Comparison of ENCODE assay signal across 8 cellular contexts in genomic region chr1:148318123-148318899, GRCh38.
DNase-seq lines count a peak whose midpoint lies in the region; ATAC-seq and TF ChIP-seq lines count a peak whose summit lies in the region.

No MANE protein-coding gene starts in this region.

- no peak overlapping the region for H3K27ac Mint-ChIP-seq in Calu3 (ENCODE audit: unreplicated experiment)

- CTCF ChIA-PET in Calu3 (lab: Charles Lee): no interaction called here

- BruUV-seq in Calu3 (replicated peaks; lab: Mats Ljungman, UMichigan): no TSS peak

- ATAC-seq in HG03520 (IDR thresholded peaks at IDR 0.05; ENCODE audit: unreplicated experiment): peak; percentile 44

- intact Hi-C loops in Calu3 (cut with micrococcal nuclease; ENCODE audit: unreplicated experiment): no loop called here

- H3K9me3 Mint-ChIP-seq in Calu3 (ENCODE audit: low read depth, unreplicated experiment): peaks cover 6% of the 10 kb centered on the region

- peak; percentile 51 for DNase-seq in GM12864 (ENCODE audit: low read depth)
- peak; percentile 19 for DNase-seq in activated CD8-positive, alpha-beta memory T cell treated with anti-CD3 and anti-CD28 coated beads, Interleukin-2, amount 50 U/mL, for 24 hours (ENCODE audit: extremely low read depth)
- peak; percentile 36 for DNase-seq in fibroblast of pulmonary artery (ENCODE audit: low read depth)
- peak; percentile 49 to 59 (median 59) for DNase-seq in stimulated activated CD4-positive, alpha-beta T cell treated with anti-CD3 and anti-CD28 coated beads, Interleukin-12 subunit alpha, Interleukin-12 subunit beta, amount 100 ng/mL, for 48 hours (ENCODE audit: low read depth in 2 of 3, low spot score in 1 of 3)
- DNase-seq in Calu3: no peak
- no peak for DNase-seq in DMS53 treated with DMSO at 0.1 percent for 48 hours (lab: John Stamatoyannopoulos, UW; ENCODE audit: unreplicated experiment)
- no peak for DNase-seq in HuH-7.5 (ENCODE audit: low spot score)

- H3K4me1 Mint-ChIP-seq in Calu3 (ENCODE audit: low read depth, unreplicated experiment): no peaks in the 10 kb centered on the region

- peaks cover 49% of the 10 kb centered on the region for H3K27me3 Mint-ChIP-seq in Calu3 (ENCODE audit: unreplicated experiment)

- peak overlapping the region; percentile 48 for H3K4me3 ChIP-seq in GM12864 (ENCODE audit: low read depth, low read length)
- peak overlapping the region; percentile 36 for H3K4me3 ChIP-seq in fibroblast of pulmonary artery (replicated peaks; ENCODE audit: low read depth, low read length)

- H3K4me3 Mint-ChIP-seq in Calu3 (ENCODE audit: low read depth, unreplicated experiment): no peak overlapping the region

- TF ChIP-seq CTCF in GM12864 (IDR thresholded peaks at IDR 0.05; ENCODE audit: low read depth, low read length, missing control alignments) (no peak), fibroblast of pulmonary artery (IDR thresholded peaks at IDR 0.05; ENCODE audit: low read length, missing control alignments) (no peak), Calu3 (IDR thresholded peaks at IDR 0.05; ENCODE audit: unreplicated experiment) (no peak)

- H3K36me3 Mint-ChIP-seq in Calu3 (ENCODE audit: insufficient read depth, unreplicated experiment): no peaks in the 10 kb centered on the region

Comparison
In these comparisons a context has a peak if more than half of its experiments do, and no peak if none do; other contexts are left out.
1. DNase-seq: peak in GM12864 (single experiment), activated CD8-positive, alpha-beta memory T cell treated with anti-CD3 and anti-CD28 coated beads, Interleukin-2, amount 50 U/mL, for 24 hours (single experiment), fibroblast of pulmonary artery (single experiment) and stimulated activated CD4-positive, alpha-beta T cell treated with anti-CD3 and anti-CD28 coated beads, Interleukin-12 subunit alpha, Interleukin-12 subunit beta, amount 100 ng/mL, for 48 hours (3 of 3); none in Calu3 (single experiment), DMS53 treated with DMSO at 0.1 percent for 48 hours (single experiment) and HuH-7.5 (single experiment).